In the genomic region with DNA sequence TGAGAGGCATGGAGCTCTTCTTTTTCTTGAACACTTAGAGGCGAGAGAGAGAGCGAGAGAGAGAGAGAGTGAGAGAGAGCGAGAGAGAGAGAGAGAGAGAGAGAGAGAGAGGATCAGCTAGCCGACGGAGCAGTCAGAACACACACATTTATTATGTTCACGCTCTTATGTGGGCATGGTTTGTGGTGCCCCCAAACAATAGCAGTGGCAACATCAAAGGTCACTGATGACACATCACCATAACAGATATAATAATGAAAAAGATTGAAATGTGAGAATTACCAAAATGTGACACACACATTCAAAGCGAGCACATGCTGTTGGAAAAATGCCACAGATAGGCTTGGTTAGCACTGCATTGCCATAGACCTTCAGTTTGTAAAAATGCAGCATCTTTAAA, we compare ENCODE assay signal across 1 cellular context.
A peak's percentile ranks its signal among the peaks of the same experiment; 100 is the strongest.
TF ChIP-seq lines count a peak whose summit lies in the region.

No MANE protein-coding gene starts in this region.

TF ChIP-seq in GM12878, 131 proteins besides CTCF, POLR2A, EP300 and RAD21:
- TF ChIP-seq SUZ12 (IDR thresholded peaks at IDR 0.05; ENCODE audit: unreplicated experiment): no peak
- TF ChIP-seq ZZZ3 (IDR thresholded peaks at IDR 0.05; ENCODE audit: control insufficient read depth, insufficient read length, low read depth): peak; percentile 37
TF ChIP-seq in GM12878: peak in this region for 1.
